In the genomic region with DNA sequence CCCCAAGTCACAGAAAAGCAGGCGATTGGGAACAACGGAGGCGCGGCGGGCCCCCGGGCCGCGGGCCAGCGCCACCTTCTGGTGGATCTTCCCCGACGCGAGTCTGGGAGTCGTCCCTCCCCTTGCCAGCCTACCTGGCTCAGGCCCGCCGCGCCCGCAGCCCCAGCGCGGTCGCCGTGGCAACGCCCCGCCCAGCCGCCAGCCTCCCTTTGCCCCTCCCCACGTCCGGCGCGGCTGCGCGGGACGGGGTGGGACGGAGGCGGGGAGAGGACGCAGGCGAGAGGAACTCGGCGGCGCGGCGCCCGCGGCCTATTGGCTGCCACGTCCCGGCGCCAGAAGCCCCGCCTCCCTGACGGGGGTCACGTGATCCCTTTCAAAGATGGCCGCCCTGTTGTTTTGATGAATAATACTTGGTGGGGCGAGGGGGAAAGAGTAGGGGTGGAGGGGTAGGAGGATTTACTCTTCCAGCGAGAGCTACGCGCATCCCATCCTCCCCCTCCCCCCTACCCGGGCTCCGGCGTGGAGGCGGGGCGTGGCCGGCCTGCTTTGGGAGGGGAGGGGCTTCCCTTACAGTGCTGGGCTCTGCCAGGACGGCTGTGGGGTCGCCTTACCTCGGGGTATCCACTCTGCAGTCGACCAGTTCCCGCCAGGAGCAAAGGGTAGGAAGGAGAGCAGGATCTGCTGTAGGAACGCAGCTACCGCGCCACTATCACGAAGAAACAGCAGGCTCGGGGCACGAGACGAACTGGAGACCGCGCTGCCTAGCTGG, we compare ENCODE assay signal across 1 cellular context.
A peak's percentile ranks its signal among the peaks of the same experiment; 100 is the strongest.
TF ChIP-seq lines count a peak whose summit lies in the region.

Gene UBE4B (plus strand): TSS at position 369 of the 769 bp plus-strand sequence. CDS start 713 bp downstream, outside the sequence.

TF ChIP-seq in K562, 482 proteins besides CTCF, POLR2A, EP300 and RAD21 (continued from another document and continues in another):
- TF ChIP-seq, protein P1, sequence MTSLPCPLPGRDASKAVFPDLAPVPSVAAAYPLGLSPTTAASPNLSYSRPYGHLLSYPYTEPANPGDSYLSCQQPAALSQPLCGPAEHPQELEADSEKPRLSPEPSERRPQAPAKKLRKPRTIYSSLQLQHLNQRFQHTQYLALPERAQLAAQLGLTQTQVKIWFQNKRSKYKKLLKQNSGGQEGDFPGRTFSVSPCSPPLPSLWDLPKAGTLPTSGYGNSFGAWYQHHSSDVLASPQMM (CRISPR knock-in tag; IDR thresholded peaks at IDR 0.05), result no peak
- TF ChIP-seq SP1 (CRISPR knock-in tag; IDR thresholded peaks at IDR 0.05) (peak; percentile 50; the same call in 1 of the 2 replicates), CAMTA2 (CRISPR knock-in tag; conservative IDR thresholded peaks at IDR 0.05) (no peak), ZSCAN29 (IDR thresholded peaks at IDR 0.05) (no peak), ESRRA (IDR thresholded peaks at IDR 0.05; ENCODE audit: borderline replicate concordance, low read depth) (peak; percentile 78), SAFB2 (IDR thresholded peaks at IDR 0.05; ENCODE audit: borderline replicate concordance, low read depth, low read length, severe bottlenecking) (no peak), GTF2F1 (IDR thresholded peaks at IDR 0.05; ENCODE audit: low read depth, low read length) (peak; percentile 24; the same call in 1 of the 2 replicates), CBX5 (IDR thresholded peaks at IDR 0.05; ENCODE audit: borderline replicate concordance, low read depth) (peak; percentile 57; the same call in 1 of the 2 replicates), ELF1 (tag; IDR thresholded peaks at IDR 0.05) (no peak), MCM5 (IDR thresholded peaks at IDR 0.05; ENCODE audit: low read depth) (no peak), ZNF253 (CRISPR knock-in tag; conservative IDR thresholded peaks at IDR 0.05) (no peak), PATZ1 (CRISPR knock-in tag; IDR thresholded peaks at IDR 0.05; ENCODE audit: borderline replicate concordance) (no peak), SMAD4 (CRISPR knock-in tag; conservative IDR thresholded peaks at IDR 0.05) (peak; percentile 87), HDAC8 (tag; IDR thresholded peaks at IDR 0.05) (no peak), NONO (IDR thresholded peaks at IDR 0.05; ENCODE audit: low read depth in 2 of 2, low read length in 1 of 2) (peak in 1 of 2 experiments; percentile 75; a peak in 1 of 4 replicates), MEF2D (tag; conservative IDR thresholded peaks at IDR 0.05; ENCODE audit: low read depth) (no peak), EWSR1 (IDR thresholded peaks at IDR 0.05; ENCODE audit: borderline replicate concordance, low read depth, partially characterized antibody) (no peak), ZNF121 (CRISPR knock-in tag; conservative IDR thresholded peaks at IDR 0.05) (no peak), MCM2 (IDR thresholded peaks at IDR 0.05; ENCODE audit: low read depth) (no peak), RREB1 (CRISPR knock-in tag; IDR thresholded peaks at IDR 0.05) (0 out of 2 replicates have a peak, but pooled peaks have one; percentile 16), BRD4 (IDR thresholded peaks at IDR 0.05) (no peak), TRIM24 (IDR thresholded peaks at IDR 0.05) (peak in 1 of 2 experiments; percentile 36; a peak in 1 of 4 replicates), SPI1 (IDR thresholded peaks at IDR 0.05; ENCODE audit: borderline replicate concordance, low read depth, low read length) (peak; percentile 52; the same call in 1 of the 2 replicates)
- TF ChIP-seq, protein P2, sequence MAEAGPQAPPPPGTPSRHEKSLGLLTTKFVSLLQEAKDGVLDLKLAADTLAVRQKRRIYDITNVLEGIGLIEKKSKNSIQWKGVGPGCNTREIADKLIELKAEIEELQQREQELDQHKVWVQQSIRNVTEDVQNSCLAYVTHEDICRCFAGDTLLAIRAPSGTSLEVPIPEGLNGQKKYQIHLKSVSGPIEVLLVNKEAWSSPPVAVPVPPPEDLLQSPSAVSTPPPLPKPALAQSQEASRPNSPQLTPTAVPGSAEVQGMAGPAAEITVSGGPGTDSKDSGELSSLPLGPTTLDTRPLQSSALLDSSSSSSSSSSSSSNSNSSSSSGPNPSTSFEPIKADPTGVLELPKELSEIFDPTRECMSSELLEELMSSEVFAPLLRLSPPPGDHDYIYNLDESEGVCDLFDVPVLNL (CRISPR knock-in tag; IDR thresholded peaks at IDR 0.05; ENCODE audit: low read depth), result no peak
- TF ChIP-seq, protein P3, sequence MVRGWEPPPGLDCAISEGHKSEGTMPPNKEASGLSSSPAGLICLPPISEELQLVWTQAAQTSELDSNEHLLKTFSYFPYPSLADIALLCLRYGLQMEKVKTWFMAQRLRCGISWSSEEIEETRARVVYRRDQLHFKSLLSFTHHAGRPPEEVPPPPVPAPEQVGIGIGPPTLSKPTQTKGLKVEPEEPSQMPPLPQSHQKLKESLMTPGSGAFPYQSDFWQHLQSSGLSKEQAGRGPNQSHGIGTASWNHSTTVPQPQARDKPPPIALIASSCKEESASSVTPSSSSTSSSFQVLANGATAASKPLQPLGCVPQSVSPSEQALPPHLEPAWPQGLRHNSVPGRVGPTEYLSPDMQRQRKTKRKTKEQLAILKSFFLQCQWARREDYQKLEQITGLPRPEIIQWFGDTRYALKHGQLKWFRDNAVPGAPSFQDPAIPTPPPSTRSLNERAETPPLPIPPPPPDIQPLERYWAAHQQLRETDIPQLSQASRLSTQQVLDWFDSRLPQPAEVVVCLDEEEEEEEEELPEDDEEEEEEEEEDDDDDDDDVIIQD (CRISPR knock-in tag; IDR thresholded peaks at IDR 0.05), result no peak
- TF ChIP-seq, protein P4, sequence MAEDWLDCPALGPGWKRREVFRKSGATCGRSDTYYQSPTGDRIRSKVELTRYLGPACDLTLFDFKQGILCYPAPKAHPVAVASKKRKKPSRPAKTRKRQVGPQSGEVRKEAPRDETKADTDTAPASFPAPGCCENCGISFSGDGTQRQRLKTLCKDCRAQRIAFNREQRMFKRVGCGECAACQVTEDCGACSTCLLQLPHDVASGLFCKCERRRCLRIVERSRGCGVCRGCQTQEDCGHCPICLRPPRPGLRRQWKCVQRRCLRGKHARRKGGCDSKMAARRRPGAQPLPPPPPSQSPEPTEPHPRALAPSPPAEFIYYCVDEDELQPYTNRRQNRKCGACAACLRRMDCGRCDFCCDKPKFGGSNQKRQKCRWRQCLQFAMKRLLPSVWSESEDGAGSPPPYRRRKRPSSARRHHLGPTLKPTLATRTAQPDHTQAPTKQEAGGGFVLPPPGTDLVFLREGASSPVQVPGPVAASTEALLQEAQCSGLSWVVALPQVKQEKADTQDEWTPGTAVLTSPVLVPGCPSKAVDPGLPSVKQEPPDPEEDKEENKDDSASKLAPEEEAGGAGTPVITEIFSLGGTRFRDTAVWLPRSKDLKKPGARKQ (CRISPR knock-in tag; IDR thresholded peaks at IDR 0.05), result no peak
- TF ChIP-seq, protein P5, sequence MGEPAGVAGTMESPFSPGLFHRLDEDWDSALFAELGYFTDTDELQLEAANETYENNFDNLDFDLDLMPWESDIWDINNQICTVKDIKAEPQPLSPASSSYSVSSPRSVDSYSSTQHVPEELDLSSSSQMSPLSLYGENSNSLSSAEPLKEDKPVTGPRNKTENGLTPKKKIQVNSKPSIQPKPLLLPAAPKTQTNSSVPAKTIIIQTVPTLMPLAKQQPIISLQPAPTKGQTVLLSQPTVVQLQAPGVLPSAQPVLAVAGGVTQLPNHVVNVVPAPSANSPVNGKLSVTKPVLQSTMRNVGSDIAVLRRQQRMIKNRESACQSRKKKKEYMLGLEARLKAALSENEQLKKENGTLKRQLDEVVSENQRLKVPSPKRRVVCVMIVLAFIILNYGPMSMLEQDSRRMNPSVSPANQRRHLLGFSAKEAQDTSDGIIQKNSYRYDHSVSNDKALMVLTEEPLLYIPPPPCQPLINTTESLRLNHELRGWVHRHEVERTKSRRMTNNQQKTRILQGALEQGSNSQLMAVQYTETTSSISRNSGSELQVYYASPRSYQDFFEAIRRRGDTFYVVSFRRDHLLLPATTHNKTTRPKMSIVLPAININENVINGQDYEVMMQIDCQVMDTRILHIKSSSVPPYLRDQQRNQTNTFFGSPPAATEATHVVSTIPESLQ (CRISPR knock-in tag; IDR thresholded peaks at IDR 0.05), result 0 out of 2 replicates have a peak, but pooled peaks have one; percentile 35
- TF ChIP-seq, protein P6, sequence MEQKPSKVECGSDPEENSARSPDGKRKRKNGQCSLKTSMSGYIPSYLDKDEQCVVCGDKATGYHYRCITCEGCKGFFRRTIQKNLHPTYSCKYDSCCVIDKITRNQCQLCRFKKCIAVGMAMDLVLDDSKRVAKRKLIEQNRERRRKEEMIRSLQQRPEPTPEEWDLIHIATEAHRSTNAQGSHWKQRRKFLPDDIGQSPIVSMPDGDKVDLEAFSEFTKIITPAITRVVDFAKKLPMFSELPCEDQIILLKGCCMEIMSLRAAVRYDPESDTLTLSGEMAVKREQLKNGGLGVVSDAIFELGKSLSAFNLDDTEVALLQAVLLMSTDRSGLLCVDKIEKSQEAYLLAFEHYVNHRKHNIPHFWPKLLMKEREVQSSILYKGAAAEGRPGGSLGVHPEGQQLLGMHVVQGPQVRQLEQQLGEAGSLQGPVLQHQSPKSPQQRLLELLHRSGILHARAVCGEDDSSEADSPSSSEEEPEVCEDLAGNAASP (IDR thresholded peaks at IDR 0.05), result no peak
- TF ChIP-seq, protein P7, sequence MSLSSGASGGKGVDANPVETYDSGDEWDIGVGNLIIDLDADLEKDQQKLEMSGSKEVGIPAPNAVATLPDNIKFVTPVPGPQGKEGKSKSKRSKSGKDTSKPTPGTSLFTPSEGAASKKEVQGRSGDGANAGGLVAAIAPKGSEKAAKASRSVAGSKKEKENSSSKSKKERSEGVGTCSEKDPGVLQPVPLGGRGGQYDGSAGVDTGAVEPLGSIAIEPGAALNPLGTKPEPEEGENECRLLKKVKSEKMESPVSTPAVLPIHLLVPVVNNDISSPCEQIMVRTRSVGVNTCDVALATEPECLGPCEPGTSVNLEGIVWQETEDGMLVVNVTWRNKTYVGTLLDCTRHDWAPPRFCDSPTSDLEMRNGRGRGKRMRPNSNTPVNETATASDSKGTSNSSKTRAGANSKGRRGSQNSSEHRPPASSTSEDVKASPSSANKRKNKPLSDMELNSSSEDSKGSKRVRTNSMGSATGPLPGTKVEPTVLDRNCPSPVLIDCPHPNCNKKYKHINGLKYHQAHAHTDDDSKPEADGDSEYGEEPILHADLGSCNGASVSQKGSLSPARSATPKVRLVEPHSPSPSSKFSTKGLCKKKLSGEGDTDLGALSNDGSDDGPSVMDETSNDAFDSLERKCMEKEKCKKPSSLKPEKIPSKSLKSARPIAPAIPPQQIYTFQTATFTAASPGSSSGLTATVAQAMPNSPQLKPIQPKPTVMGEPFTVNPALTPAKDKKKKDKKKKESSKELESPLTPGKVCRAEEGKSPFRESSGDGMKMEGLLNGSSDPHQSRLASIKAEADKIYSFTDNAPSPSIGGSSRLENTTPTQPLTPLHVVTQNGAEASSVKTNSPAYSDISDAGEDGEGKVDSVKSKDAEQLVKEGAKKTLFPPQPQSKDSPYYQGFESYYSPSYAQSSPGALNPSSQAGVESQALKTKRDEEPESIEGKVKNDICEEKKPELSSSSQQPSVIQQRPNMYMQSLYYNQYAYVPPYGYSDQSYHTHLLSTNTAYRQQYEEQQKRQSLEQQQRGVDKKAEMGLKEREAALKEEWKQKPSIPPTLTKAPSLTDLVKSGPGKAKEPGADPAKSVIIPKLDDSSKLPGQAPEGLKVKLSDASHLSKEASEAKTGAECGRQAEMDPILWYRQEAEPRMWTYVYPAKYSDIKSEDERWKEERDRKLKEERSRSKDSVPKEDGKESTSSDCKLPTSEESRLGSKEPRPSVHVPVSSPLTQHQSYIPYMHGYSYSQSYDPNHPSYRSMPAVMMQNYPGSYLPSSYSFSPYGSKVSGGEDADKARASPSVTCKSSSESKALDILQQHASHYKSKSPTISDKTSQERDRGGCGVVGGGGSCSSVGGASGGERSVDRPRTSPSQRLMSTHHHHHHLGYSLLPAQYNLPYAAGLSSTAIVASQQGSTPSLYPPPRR (CRISPR knock-in tag; IDR thresholded peaks at IDR 0.05; ENCODE audit: borderline replicate concordance), result no peak
